ENCODE assay signal across 18 cellular contexts in genomic region chr9:38390851-38391250, GRCh38. TPM values are rescaled to one million over a fixed set of nuclear protein-coding genes. Genes with fewer than 3 reads are reported as not detected.
A peak's percentile ranks its signal among the peaks of the same experiment; 100 is the strongest.
DNase-seq lines count a peak whose midpoint lies in the region; ATAC-seq and TF ChIP-seq lines count a peak whose summit lies in the region.
"Had no signal": no experiment of that assay in that cellular context is flagged by ENCODE, and none has a peak within 500 bp of the region (broad histone marks: within the 10 kb centered on the region; RNA-seq: fewer than 3 reads in every experiment).

No MANE protein-coding gene starts in this region.

- H3K27me3 Mint-ChIP-seq in T-helper 17 cell = peaks cover 8% of the 10 kb centered on the region
- H3K27me3 Mint-ChIP-seq: stimulated activated memory B cell treated with anti-CD40 and anti-IgM and Interleukin-4, amounts not matched to agents 10 μg/mL and 1 μg/mL and 100 μg/mL, for 72 hours had no signal

- H3K4me3 ChIP-seq in colonic mucosa = no peak overlapping the region
- H3K4me3 ChIP-seq in muscle layer of colon (ENCODE audit: low read depth in 1 of 2, low read length in 2 of 2) = no peak overlapping the region
- H3K4me3 ChIP-seq in subcutaneous abdominal adipose tissue (ENCODE audit: low read depth in 1 of 5, low read length in 5 of 5) = no peak overlapping the region
- H3K4me3 ChIP-seq: MG63 had no signal

- H3K36me3 Mint-ChIP-seq in T-helper 17 cell (ENCODE audit: low read depth) = no peaks in the 10 kb centered on the region

- H3K27me3 ChIP-seq in colonic mucosa = no peaks in the 10 kb centered on the region
- no peaks in the 10 kb centered on the region for H3K27me3 ChIP-seq in muscle layer of colon (ENCODE audit: control insufficient read depth in 1 of 2, insufficient read depth in 2 of 2, low read length in 2 of 2)
- no peaks in the 10 kb centered on the region for H3K27me3 ChIP-seq in subcutaneous abdominal adipose tissue (ENCODE audit: control insufficient read depth in 5 of 5, insufficient read depth in 4 of 5, low read length in 5 of 5)
- H3K27me3 ChIP-seq: MG63 had no signal

- no peaks in the 10 kb centered on the region for H3K4me1 ChIP-seq in colonic mucosa
- peaks cover 43% of the 10 kb centered on the region for H3K4me1 ChIP-seq in muscle layer of colon (ENCODE audit: insufficient read depth, low read length)
- H3K4me1 ChIP-seq in subcutaneous abdominal adipose tissue (ENCODE audit: control insufficient read depth in 5 of 5, insufficient read depth in 5 of 5, low read length in 5 of 5) = peaks cover 11 to 50% (median 39%) of the 10 kb centered on the region in 5 donors

- H3K27ac ChIP-seq in colonic mucosa (peak overlapping the region; percentile 32), muscle layer of colon (ENCODE audit: low read depth, low read length) (peak overlapping the region; percentile 73), subcutaneous abdominal adipose tissue (ENCODE audit: low read depth, low read length) (peak overlapping the region; percentile 95), substantia nigra (ENCODE audit: low read depth, low read length, poor library complexity, severe bottlenecking) (no peak overlapping the region)
- H3K27ac ChIP-seq: epithelial cell of prostate, RWPE1 had no signal

- H3K9me3 ChIP-seq in T-helper 17 cell (ENCODE audit: control insufficient read depth, low read length, poor library complexity, severe bottlenecking) (no peaks in the 10 kb centered on the region), colonic mucosa (no peaks in the 10 kb centered on the region), muscle layer of colon (ENCODE audit: low read length) (no peaks in the 10 kb centered on the region), subcutaneous abdominal adipose tissue (ENCODE audit: control insufficient read depth in 5 of 5, low read length in 5 of 5) (no peaks in the 10 kb centered on the region)
- H3K9me3 ChIP-seq: MG63 had no signal

- ATAC-seq in T-helper 17 cell = no peak
- ATAC-seq: HCT116; stimulated activated memory B cell treated with anti-CD40 and anti-IgM and Interleukin-4, amounts not matched to agents 10 μg/mL and 1 μg/mL and 100 μg/mL, for 72 hours had no signal

- H3K4me1 Mint-ChIP-seq in T-helper 17 cell = peaks cover 16% of the 10 kb centered on the region

- peak overlapping the region; percentile 45 for H3K4me3 Mint-ChIP-seq in T-helper 17 cell

- no peaks in the 10 kb centered on the region for H3K36me3 ChIP-seq in colonic mucosa
- H3K36me3 ChIP-seq in muscle layer of colon (ENCODE audit: insufficient read depth, low read length) = peaks cover 3% of the 10 kb centered on the region
- peaks cover 0 to 5% (median 3%) of the 10 kb centered on the region in 5 donors for H3K36me3 ChIP-seq in subcutaneous abdominal adipose tissue (ENCODE audit: control insufficient read depth in 5 of 5, insufficient read depth in 5 of 5, low read length in 5 of 5)

- H3K27ac Mint-ChIP-seq in T-helper 17 cell = no peak overlapping the region
- H3K27ac Mint-ChIP-seq: CD14-positive monocyte; stimulated activated memory B cell treated with anti-CD40 and anti-IgM and Interleukin-4, amounts not matched to agents 10 μg/mL and 1 μg/mL and 100 μg/mL, for 72 hours had no signal

- intact Hi-C loops in colonic mucosa (cut with DNase I) = no loop called here

- DNase-seq in T-helper 17 cell (no peak), colonic mucosa (no peak), NCI-H524 treated with DMSO at 0.1 percent for 48 hours (lab: John Stamatoyannopoulos, UW) (no peak), substantia nigra (lab: John Stamatoyannopoulos, UW) (no peak), NCI-H2107 treated with DMSO at 0.1 percent for 48 hours (lab: John Stamatoyannopoulos, UW; ENCODE audit: unreplicated experiment) (no peak)
- DNase-seq: activated gamma-delta T cell; cerebellar nuclear complex; mesendoderm; MG63; retina; stimulated activated CD4-positive, alpha-beta T cell treated with anti-CD3 and anti-CD28 coated beads, Interleukin-4, amount 100 ng/mL, for 4 hours had no signal

- no peak for TF ChIP-seq CTCF in colonic mucosa (IDR thresholded peaks at IDR 0.05)

- no peak overlapping the region for H3K9ac ChIP-seq in colonic mucosa (ENCODE audit: low read depth in 2 of 2, low read length in 2 of 2)
- H3K9ac ChIP-seq in muscle layer of colon (ENCODE audit: low read length) = peak overlapping the region; percentile 9
- peak overlapping the region in 1 of 5 donors; percentile 9 for H3K9ac ChIP-seq in subcutaneous abdominal adipose tissue (ENCODE audit: low read length in 5 of 5)

RNA-seq across cellular contexts. Expression of gene ALDH1B1, which starts 1.7 kb away (rescaled TPM):
- total RNA-seq in T-helper 17 cell = 1 to 10 TPM; 1.7 to 2.7 TPM
- total RNA-seq in colonic mucosa = 10 to 100 TPM; 58.7 to 89.9 TPM

RNA-seq across cellular contexts. Expression of gene IGFBPL1, which starts 33.4 kb away (rescaled TPM):
- not detected for total RNA-seq in T-helper 17 cell
- total RNA-seq in colonic mucosa = 1 to 10 TPM in 1 of 2 donors, under 1 TPM in 1; 0.82 to 1.3 TPM

Comparison
In these comparisons a context has a peak if more than half of its experiments do, and no peak if none do; other contexts are left out.
1. RNA of gene ALDH1B1, which starts 1.7 kb away (total RNA-seq): 58.7 to 89.9 TPM in colonic mucosa; 1.7 to 2.7 TPM in T-helper 17 cell; every median in the first group is over 10 times any median in the second.